Comparison of ENCODE assay signal across 8 cellular contexts in genomic region chr7:22444181-22444966, GRCh38. TPM values are rescaled to one million over a fixed set of nuclear protein-coding genes. Genes with fewer than 3 reads are reported as not detected.
DNase-seq lines count a peak whose midpoint lies in the region; ATAC-seq and TF ChIP-seq lines count a peak whose summit lies in the region.

No MANE protein-coding gene starts in this region.

- no peaks in the 10 kb centered on the region for H3K27me3 ChIP-seq in mammary epithelial cell (ENCODE audit: insufficient read depth, low read length)

- H3K4me3 ChIP-seq in mammary epithelial cell (replicated peaks in 1 of 3; ENCODE audit: insufficient read depth in 1 of 3, low read depth in 2 of 3, low read length in 3 of 3): no peak overlapping the region

- no peaks in the 10 kb centered on the region for H3K9me3 ChIP-seq in mammary epithelial cell (replicated peaks; ENCODE audit: insufficient read depth, low read length)

- TF ChIP-seq CTCF in mammary epithelial cell (conservative IDR thresholded peaks at IDR 0.05 in 1 of 2, IDR thresholded peaks at IDR 0.05 in 1 of 2; ENCODE audit: extremely low read depth in 1 of 2, insufficient read depth in 1 of 2, low read depth in 1 of 2, low read length in 2 of 2): no peak

- peaks cover 22% of the 10 kb centered on the region for H3K4me1 ChIP-seq in mammary epithelial cell (ENCODE audit: insufficient read depth, low read length)

- H3K79me2 ChIP-seq in mammary epithelial cell (ENCODE audit: insufficient read depth, low read length): no peaks in the 10 kb centered on the region

- peak overlapping the region; percentile 73 for H2AFZ ChIP-seq in mammary epithelial cell (ENCODE audit: low read depth, low read length)

- ATAC-seq in HG03097 (IDR thresholded peaks at IDR 0.05; ENCODE audit: low FRiP score, unreplicated experiment): peak; percentile 7

- H3K4me2 ChIP-seq in mammary epithelial cell (ENCODE audit: insufficient read depth, low read depth, low read length): peak overlapping the region; percentile 51

- 38% methylated on average over 11 of the region's 11 CpGs for whole genome bisulfite sequencing in mammary epithelial cell (ENCODE audit: low coverage, missing lambda C conversion rate)

- DNase-seq in A172 (ENCODE audit: low spot score) (peak; percentile 88), mammary epithelial cell (peak; percentile 90), lung microvascular endothelial cell (ENCODE audit: low read depth in 2 of 2) (peak; percentile 69 to 98), superior temporal gyrus (ENCODE audit: extremely low spot score) (no peak), NCI-H1417 (lab: John Stamatoyannopoulos, UW) (no peak)
- DNase-seq in stimulated activated naive CD4-positive, alpha-beta T cell (lab: John Stamatoyannopoulos, UW): no peak
- DNase-seq in stimulated activated CD8-positive, alpha-beta memory T cell treated with anti-CD3 and anti-CD28 coated beads, Interleukin-4, amount 100 ng/mL, for 48 hours: no peak

- no peaks in the 10 kb centered on the region for H4K20me1 ChIP-seq in mammary epithelial cell (ENCODE audit: insufficient read depth, low read length)

- H3K9ac ChIP-seq in mammary epithelial cell (ENCODE audit: insufficient read depth, low read length): no peak overlapping the region

- peak overlapping the region; percentile 50 for H3K27ac ChIP-seq in mammary epithelial cell (ENCODE audit: insufficient read depth, low read depth, low read length)

- CTCF ChIA-PET in mammary epithelial cell (lab: Charles Lee; ENCODE audit: low non-redundant PET): no interaction called here

- BruUV-seq in mammary epithelial cell (replicated peaks; lab: Mats Ljungman, UMichigan): no TSS peak

- in situ Hi-C loops in mammary epithelial cell (cut with MboI; ENCODE audit: low sequenced_read_pairs in 2 of 2): loop anchor here in 1 of 2 donors (10.0 kb wide), 1 partner anchor 90 kb away; the partner anchor contains the start of gene RAPGEF5

- intact Hi-C loops in mammary epithelial cell (cut with micrococcal nuclease): no loop called here

- dilution Hi-C loops in mammary epithelial cell (cut with HindIII; ENCODE audit: low sequenced_read_pairs): no loop called here

- no peaks in the 10 kb centered on the region for H3K36me3 ChIP-seq in mammary epithelial cell (ENCODE audit: insufficient read depth, low read length)

RNA-seq across cellular contexts. Expression of gene STEAP1B, which starts 55.6 kb away (rescaled TPM):
- total RNA-seq in A172 (2014; rRNA removed; shearing (Covaris generic)): not detected in 2 replicates
- total RNA-seq in mammary epithelial cell (1 to 10 TPM in 1 of 2 donors, under 1 TPM in 1; 0.17 to 1.6 TPM), lung microvascular endothelial cell (2.2 and 8.1 TPM in 2 replicates)
- 0.26 TPM for polyA plus RNA-seq in mammary epithelial cell
- not detected for polyA minus RNA-seq in mammary epithelial cell

Comparison
In these comparisons a context has a peak if more than half of its experiments do, and no peak if none do; other contexts are left out.
1. DNase-seq: peak in A172 (single experiment), mammary epithelial cell (single experiment) and lung microvascular endothelial cell (2 of 2); none in superior temporal gyrus (single experiment), stimulated activated naive CD4-positive, alpha-beta T cell (0 of 6), NCI-H1417 (0 of 3) and stimulated activated CD8-positive, alpha-beta memory T cell treated with anti-CD3 and anti-CD28 coated beads, Interleukin-4, amount 100 ng/mL, for 48 hours (single experiment).